Comparison of ENCODE assay signal across 30 cellular contexts in genomic region chr7:156145996-156146395, GRCh38.
"Had no signal": no experiment of that assay in that cellular context is flagged by ENCODE, and none has a peak within 500 bp of the region (broad histone marks: within the 10 kb centered on the region; RNA-seq: fewer than 3 reads in every experiment).

No MANE protein-coding gene starts in this region.

- H3K4me3 Mint-ChIP-seq: activated B cell treated with CpG ODN at 0.5 μM for 24 hours; activated CD8-positive, alpha-beta T cell treated with anti-CD3 and anti-CD28 coated beads for 36 hours; activated naive CD8-positive, alpha-beta T cell; activated T-cell treated with anti-CD3 and anti-CD28 coated beads, Interleukin-2, amount 50 U/mL, for 4 hours; activated T-helper 17 cell treated with anti-CD3 and anti-CD28 coated beads, Interleukin-2, amount 50 U/mL, for 72 hours; central memory CD8-positive, alpha-beta T cell; T-cell; T-helper 1 cell treated with Interleukin-12 subunit alpha and Interleukin-12 subunit beta and Interleukin-4 antibody, amounts not matched to agents 30 μg/mL and 1 μg/mL, for 36 hours; T-helper 2 cell treated with Interferon-gamma antibody and Interleukin-4, amounts not matched to agents 5 μg/mL and 100 μg/mL, for 36 hours had no signal

- ATAC-seq: activated CD4-positive, CD25-positive, alpha-beta regulatory T cell treated with anti-CD3 and anti-CD28 coated beads, Interleukin-2, amount 50 U/mL, for 24 hours; activated CD8-positive, alpha-beta T cell treated with anti-CD3 and anti-CD28 coated beads for 36 hours; activated T-cell treated with anti-CD3 and anti-CD28 coated beads, Interleukin-2, amount 50 U/mL, for 4 hours; activated T-helper 17 cell treated with anti-CD3 and anti-CD28 coated beads, Interleukin-2, amount 50 U/mL, for 72 hours; esophagus mucosa; T-cell had no signal

- H3K27ac ChIP-seq: brain microvascular endothelial cell, WERI-Rb-1 had no signal

- H3K27me3 Mint-ChIP-seq: activated B cell treated with CpG ODN at 0.5 μM for 24 hours had no signal

- H3K4me1 Mint-ChIP-seq: activated B cell treated with CpG ODN at 0.5 μM for 24 hours; activated T-helper 17 cell treated with anti-CD3 and anti-CD28 coated beads, Interleukin-2, amount 50 U/mL, for 72 hours; central memory CD8-positive, alpha-beta T cell; T-cell had no signal

- H3K36me3 Mint-ChIP-seq: activated naive CD8-positive, alpha-beta T cell; T-cell had no signal

- H3K27ac Mint-ChIP-seq: activated B cell treated with CpG ODN at 0.5 μM for 24 hours; activated CD8-positive, alpha-beta T cell treated with anti-CD3 and anti-CD28 coated beads for 36 hours; activated naive CD8-positive, alpha-beta T cell; activated T-helper 17 cell treated with anti-CD3 and anti-CD28 coated beads, Interleukin-2, amount 50 U/mL, for 72 hours; T-cell; T-helper 1 cell treated with Interleukin-12 subunit alpha and Interleukin-12 subunit beta and Interleukin-4 antibody, amounts not matched to agents 30 μg/mL and 1 μg/mL, for 36 hours; T-helper 2 cell treated with Interferon-gamma antibody and Interleukin-4, amounts not matched to agents 5 μg/mL and 100 μg/mL, for 36 hours had no signal

- H3K9me3 Mint-ChIP-seq: activated B cell treated with CpG ODN at 0.5 μM for 24 hours; activated CD8-positive, alpha-beta T cell treated with anti-CD3 and anti-CD28 coated beads for 36 hours; activated T-cell treated with anti-CD3 and anti-CD28 coated beads, Interleukin-2, amount 50 U/mL, for 4 hours; activated T-helper 17 cell treated with anti-CD3 and anti-CD28 coated beads, Interleukin-2, amount 50 U/mL, for 72 hours; central memory CD8-positive, alpha-beta T cell; T-cell; T-helper 1 cell treated with Interleukin-12 subunit alpha and Interleukin-12 subunit beta and Interleukin-4 antibody, amounts not matched to agents 30 μg/mL and 1 μg/mL, for 36 hours; T-helper 2 cell treated with Interferon-gamma antibody and Interleukin-4, amounts not matched to agents 5 μg/mL and 100 μg/mL, for 36 hours had no signal

- H3K36me3 ChIP-seq: brain microvascular endothelial cell, WERI-Rb-1 had no signal

- DNase-seq: activated B cell treated with CpG ODN at 0.5 μM for 24 hours; activated CD4-positive, alpha-beta T cell treated with anti-CD3 and anti-CD28 coated beads for 48 hours; activated CD4-positive, alpha-beta T cell treated with anti-CD3 and anti-CD28 coated beads, Interleukin-2, amount 50 U/mL, for 1 hour; activated CD4-positive, alpha-beta T cell treated with anti-CD3 and anti-CD28 coated beads, Interleukin-2, amount 50 U/mL, for 48 hours; activated CD8-positive, alpha-beta memory T cell treated with anti-CD3 and anti-CD28 coated beads for 24 hours; activated CD8-positive, alpha-beta T cell treated with anti-CD3 and anti-CD28 coated beads for 36 hours; activated effector memory CD4-positive, alpha-beta T cell treated with Interleukin-2 at 50 U/mL for 16 hours; activated gamma-delta T cell treated with Interleukin-2 at 50 U/mL for 16 hours; activated naive CD4-positive, alpha-beta T cell treated with anti-CD3 and anti-CD28 coated beads, Interleukin-2, amount 50 U/mL, for 16 hours; activated naive CD4-positive, alpha-beta T cell treated with Interleukin-2 at 50 U/mL for 16 hours; activated T-cell treated with anti-CD3 and anti-CD28 coated beads, Interleukin-2, amount 50 U/mL, for 4 hours; amniotic stem cell; anterior cingulate cortex; brain microvascular endothelial cell; effector CD8-positive, alpha-beta T cell; foreskin fibroblast; T-cell; T1000; WERI-Rb-1 had no signal

- H3K27me3 ChIP-seq: brain microvascular endothelial cell had no signal

- FAIRE-seq: astrocyte, bronchial epithelial cell, colon, frontal cortex had no signal
